In genomic region chr15:31477851-31478250, GRCh38 we compare ENCODE assay signal across 19 cellular contexts.
DNase-seq lines count a peak whose midpoint lies in the region; ATAC-seq and TF ChIP-seq lines count a peak whose summit lies in the region.
"Had no signal": no experiment of that assay in that cellular context is flagged by ENCODE, and none has a peak within 500 bp of the region (broad histone marks: within the 10 kb centered on the region; RNA-seq: fewer than 3 reads in every experiment).

No MANE protein-coding gene starts in this region.

- H2AFZ ChIP-seq in trophoblast cell (ENCODE audit: insufficient read depth, low read length, poor library complexity): no peak overlapping the region

- H3K4me1 ChIP-seq in CD4-positive, alpha-beta memory T cell (ENCODE audit: insufficient read depth, low read length): peaks cover 50% of the 10 kb centered on the region
- H3K4me1 ChIP-seq in trophoblast cell (ENCODE audit: control insufficient read depth in 1 of 2, insufficient read depth in 2 of 2, low read length in 2 of 2): peaks cover 0 to under 1% of the 10 kb centered on the region in 2 experiments
- H3K4me1 ChIP-seq: BE2C had no signal

- H3K79me2 ChIP-seq in trophoblast cell (ENCODE audit: control insufficient read depth, insufficient read depth, low read length, poor library complexity): no peaks in the 10 kb centered on the region

- no peaks in the 10 kb centered on the region for H3K36me3 ChIP-seq in CD4-positive, alpha-beta memory T cell (ENCODE audit: insufficient read depth, low read length)
- H3K36me3 ChIP-seq in trophoblast cell (ENCODE audit: control insufficient read depth in 1 of 2, insufficient read depth in 2 of 2, low read length in 2 of 2): no peaks in the 10 kb centered on the region
- H3K36me3 ChIP-seq: BE2C had no signal

- peaks cover 68% of the 10 kb centered on the region for H3K4me1 Mint-ChIP-seq in activated CD8-positive, alpha-beta T cell treated with anti-CD3 and anti-CD28 coated beads for 36 hours (ENCODE audit: low read depth)
- H3K4me1 Mint-ChIP-seq in activated CD8-positive, alpha-beta T cell treated with anti-CD3 and anti-CD28 coated beads, Interleukin-2, amount 10 ng/mL, durations not matched to agents 7 days and 5 days (ENCODE audit: low read depth): peaks cover 52% of the 10 kb centered on the region
- H3K4me1 Mint-ChIP-seq in CD4-positive, alpha-beta memory T cell: peaks cover 33 to 65% (median 49%) of the 10 kb centered on the region in 4 donors
- peaks cover 56 to 61% of the 10 kb centered on the region in 2 donors for H3K4me1 Mint-ChIP-seq in effector memory CD8-positive, alpha-beta T cell (ENCODE audit: low read depth in 2 of 2)

- ATAC-seq in activated CD8-positive, alpha-beta T cell treated with anti-CD3 and anti-CD28 coated beads for 36 hours: no peak
- ATAC-seq in activated CD8-positive, alpha-beta T cell treated with anti-CD3 and anti-CD28 coated beads, Interleukin-2, amount 10 ng/mL, durations not matched to agents 7 days and 5 days: no peak
- ATAC-seq in effector memory CD8-positive, alpha-beta T cell (replicated peaks): no peak
- ATAC-seq in GM21526 (IDR thresholded peaks at IDR 0.05; ENCODE audit: low FRiP score, unreplicated experiment) (no peak), GM18520 (IDR thresholded peaks at IDR 0.05; ENCODE audit: unreplicated experiment) (no peak)
- ATAC-seq: HepG2 had no signal

- no peaks in the 10 kb centered on the region for H3K27me3 ChIP-seq in CD4-positive, alpha-beta memory T cell (ENCODE audit: insufficient read depth, low read length)
- H3K27me3 ChIP-seq in trophoblast cell (ENCODE audit: insufficient read depth, low read length): peaks cover 12% of the 10 kb centered on the region
- H3K27me3 ChIP-seq: BE2C had no signal

- no peak overlapping the region for H3K4me3 ChIP-seq in CD4-positive, alpha-beta memory T cell (ENCODE audit: low read length in 2 of 2)
- no peak overlapping the region for H3K4me3 ChIP-seq in trophoblast cell (ENCODE audit: low read depth, low read length)

- no peak overlapping the region for H3K27ac ChIP-seq in CD4-positive, alpha-beta memory T cell (ENCODE audit: low read depth, low read length)
- no peak overlapping the region for H3K27ac ChIP-seq in trophoblast cell (ENCODE audit: low read depth, low read length)

- no peak overlapping the region for H3K18ac ChIP-seq in trophoblast cell (ENCODE audit: low read length)

- H2BK5ac ChIP-seq in trophoblast cell (ENCODE audit: low read depth, low read length, poor library complexity): no peak overlapping the region

- intact Hi-C loops in activated CD8-positive, alpha-beta T cell treated with anti-CD3 and anti-CD28 coated beads for 36 hours (cut with micrococcal nuclease): no loop called here
- intact Hi-C loops in CD4-positive, alpha-beta memory T cell (cut with micrococcal nuclease): no loop called here

- no peak overlapping the region for H3K14ac ChIP-seq in trophoblast cell (ENCODE audit: low read length)

- H3K36me3 Mint-ChIP-seq in activated CD8-positive, alpha-beta T cell treated with anti-CD3 and anti-CD28 coated beads for 36 hours (ENCODE audit: low read depth): peaks cover 66% of the 10 kb centered on the region
- peaks cover 50% of the 10 kb centered on the region for H3K36me3 Mint-ChIP-seq in activated CD8-positive, alpha-beta T cell treated with anti-CD3 and anti-CD28 coated beads, Interleukin-2, amount 10 ng/mL, durations not matched to agents 7 days and 5 days (ENCODE audit: low read depth)
- H3K36me3 Mint-ChIP-seq in CD4-positive, alpha-beta memory T cell: peaks cover 5 to 6% of the 10 kb centered on the region in 2 donors
- peaks cover 13% of the 10 kb centered on the region for H3K36me3 Mint-ChIP-seq in effector memory CD8-positive, alpha-beta T cell (ENCODE audit: insufficient read depth)

- POLR2A ChIA-PET in activated CD8-positive, alpha-beta T cell treated with anti-CD3 and anti-CD28 coated beads for 36 hours (lab: Charles Lee): interaction anchor here (1.0 to 1.2 kb wide), 2 partner anchors 114 to 126 kb away, joined by 3 to 4 read pairs; no protein-coding TSS in a partner anchor
- POLR2A ChIA-PET in activated CD8-positive, alpha-beta T cell treated with anti-CD3 and anti-CD28 coated beads, Interleukin-2, amount 10 ng/mL, durations not matched to agents 7 days and 5 days (lab: Charles Lee): interaction anchor here (2.3 kb wide), 1 partner anchor 42 kb away, joined by 7 read pairs; no protein-coding TSS in a partner anchor
- POLR2A ChIA-PET in CD4-positive, alpha-beta memory T cell (lab: Charles Lee; ENCODE audit: partially characterized antibody): interaction anchor here (1.3 to 1.4 kb wide), 2 partner anchors 43 to 151 kb away, joined by 3 to 4 read pairs; partner anchors contain the start of gene KLF13

- CTCF ChIA-PET in activated CD8-positive, alpha-beta T cell treated with anti-CD3 and anti-CD28 coated beads for 36 hours (lab: Charles Lee): interaction anchor here (1.0 to 11.3 kb wide), 4 partner anchors 12 to 131 kb away, joined by 3 to 104 read pairs (median 44); no protein-coding TSS in a partner anchor
- CTCF ChIA-PET in activated CD8-positive, alpha-beta T cell treated with anti-CD3 and anti-CD28 coated beads, Interleukin-2, amount 10 ng/mL, durations not matched to agents 7 days and 5 days (lab: Charles Lee): interaction anchor here (9.8 to 11.3 kb wide), 2 partner anchors 11 to 41 kb away, joined by 95 to 104 read pairs; no protein-coding TSS in a partner anchor
- CTCF ChIA-PET in CD4-positive, alpha-beta memory T cell (lab: Charles Lee; ENCODE audit: partially characterized antibody): interaction anchor here (0.7 to 14.4 kb wide), 5 partner anchors 11 to 112 kb away, joined by 3 to 115 read pairs (median 3); no protein-coding TSS in a partner anchor

- H3K9ac ChIP-seq in trophoblast cell (ENCODE audit: low read length): no peak overlapping the region

- TF ChIP-seq CTCF in activated CD8-positive, alpha-beta T cell treated with anti-CD3 and anti-CD28 coated beads for 36 hours (IDR thresholded peaks at IDR 0.05): no peak

- DNase-seq in activated CD8-positive, alpha-beta T cell treated with anti-CD3 and anti-CD28 coated beads for 36 hours: no peak
- DNase-seq in activated CD8-positive, alpha-beta T cell treated with anti-CD3 and anti-CD28 coated beads, Interleukin-2, amount 10 ng/mL, durations not matched to agents 7 days and 5 days: no peak
- no peak for DNase-seq in CD4-positive, alpha-beta memory T cell
- no peak for DNase-seq in effector memory CD8-positive, alpha-beta T cell
- DNase-seq in trophoblast cell (peak; percentile 23 to 54), nucleus accumbens (lab: John Stamatoyannopoulos, UW) (no peak)
- DNase-seq: 8988T, BE2C, DMS79 treated with DMSO at 0.1 percent for 48 hours, GOT3, KG1, NCI-H1436, NCI-H2029 treated with DMSO at 0.1 percent for 48 hours, NCI-H2171 treated with DMSO at 0.1 percent for 48 hours, NCI-H774, RPMI8226 had no signal

- H2BK12ac ChIP-seq in trophoblast cell (ENCODE audit: low read length): no peak overlapping the region

- no peak overlapping the region for H2AK5ac ChIP-seq in trophoblast cell (ENCODE audit: low read length)

- H3K9me3 ChIP-seq in CD4-positive, alpha-beta memory T cell (ENCODE audit: control insufficient read depth in 1 of 2, low read length in 2 of 2): no peaks in the 10 kb centered on the region
- no peaks in the 10 kb centered on the region for H3K9me3 ChIP-seq in trophoblast cell (ENCODE audit: insufficient read depth, low read depth, low read length)
- H3K9me3 ChIP-seq: BE2C had no signal

- H4K12ac ChIP-seq in trophoblast cell (ENCODE audit: low read depth, low read length): no peak overlapping the region

- peak overlapping the region; percentile 39 for H3K27ac Mint-ChIP-seq in activated CD8-positive, alpha-beta T cell treated with anti-CD3 and anti-CD28 coated beads for 36 hours
- H3K27ac Mint-ChIP-seq in activated CD8-positive, alpha-beta T cell treated with anti-CD3 and anti-CD28 coated beads, Interleukin-2, amount 10 ng/mL, durations not matched to agents 7 days and 5 days: no peak overlapping the region
- peak overlapping the region in 6 of 7 donors; percentile 15 to 88 (median 84) for H3K27ac Mint-ChIP-seq in CD4-positive, alpha-beta memory T cell
- peak overlapping the region; percentile 74 to 95 for H3K27ac Mint-ChIP-seq in effector memory CD8-positive, alpha-beta T cell

- H2BK120ac ChIP-seq in trophoblast cell (ENCODE audit: insufficient read depth, low read length, poor library complexity): no peak overlapping the region

- no peak overlapping the region for H4K91ac ChIP-seq in trophoblast cell (ENCODE audit: low read depth, low read length)

- no peak overlapping the region for H4K8ac ChIP-seq in trophoblast cell (ENCODE audit: low read depth, low read length)

- peaks cover 11% of the 10 kb centered on the region for H3K9me3 Mint-ChIP-seq in activated CD8-positive, alpha-beta T cell treated with anti-CD3 and anti-CD28 coated beads for 36 hours
- H3K9me3 Mint-ChIP-seq in activated CD8-positive, alpha-beta T cell treated with anti-CD3 and anti-CD28 coated beads, Interleukin-2, amount 10 ng/mL, durations not matched to agents 7 days and 5 days (ENCODE audit: insufficient read depth): no peaks in the 10 kb centered on the region
- peaks cover 0 to 2% (median 0%) of the 10 kb centered on the region in 8 donors for H3K9me3 Mint-ChIP-seq in CD4-positive, alpha-beta memory T cell
- H3K9me3 Mint-ChIP-seq in effector memory CD8-positive, alpha-beta T cell: peaks cover 0 to 1% of the 10 kb centered on the region in 2 donors

- no peaks in the 10 kb centered on the region for H3K27me3 Mint-ChIP-seq in activated CD8-positive, alpha-beta T cell treated with anti-CD3 and anti-CD28 coated beads for 36 hours
- H3K27me3 Mint-ChIP-seq in activated CD8-positive, alpha-beta T cell treated with anti-CD3 and anti-CD28 coated beads, Interleukin-2, amount 10 ng/mL, durations not matched to agents 7 days and 5 days (ENCODE audit: low read depth): no peaks in the 10 kb centered on the region
- H3K27me3 Mint-ChIP-seq in CD4-positive, alpha-beta memory T cell: no peaks in the 10 kb centered on the region
- H3K27me3 Mint-ChIP-seq in effector memory CD8-positive, alpha-beta T cell: no peaks in the 10 kb centered on the region

- no peaks in the 10 kb centered on the region for H3K79me1 ChIP-seq in trophoblast cell (ENCODE audit: low read length)

- no peak overlapping the region for H3K23ac ChIP-seq in trophoblast cell (ENCODE audit: low read length)

- no peak overlapping the region for H3K4me3 Mint-ChIP-seq in activated CD8-positive, alpha-beta T cell treated with anti-CD3 and anti-CD28 coated beads for 36 hours
- H3K4me3 Mint-ChIP-seq in activated CD8-positive, alpha-beta T cell treated with anti-CD3 and anti-CD28 coated beads, Interleukin-2, amount 10 ng/mL, durations not matched to agents 7 days and 5 days: no peak overlapping the region
- H3K4me3 Mint-ChIP-seq in CD4-positive, alpha-beta memory T cell: no peak overlapping the region
- no peak overlapping the region for H3K4me3 Mint-ChIP-seq in effector memory CD8-positive, alpha-beta T cell

- no CpG with 5 or more reads among the region's 4 CpGs for WGBS in trophoblast cell (ENCODE audit: extremely low coverage, insufficient coverage, insufficient read length)

- H3K4ac ChIP-seq in trophoblast cell (ENCODE audit: low read depth, low read length): no peak overlapping the region

- no peak overlapping the region for H3K4me2 ChIP-seq in trophoblast cell (ENCODE audit: low read length)

Comparison
In these comparisons a context has a peak if more than half of its experiments do, and no peak if none do; other contexts are left out.
1. DNase-seq: peak in trophoblast cell (2 of 2); none in activated CD8-positive, alpha-beta T cell treated with anti-CD3 and anti-CD28 coated beads for 36 hours (single experiment), activated CD8-positive, alpha-beta T cell treated with anti-CD3 and anti-CD28 coated beads, Interleukin-2, amount 10 ng/mL, durations not matched to agents 7 days and 5 days (single experiment), CD4-positive, alpha-beta memory T cell (0 of 5), effector memory CD8-positive, alpha-beta T cell (0 of 3) and nucleus accumbens (0 of 56).